Comparison of ENCODE assay signal across 13 cellular contexts in the genomic region with DNA sequence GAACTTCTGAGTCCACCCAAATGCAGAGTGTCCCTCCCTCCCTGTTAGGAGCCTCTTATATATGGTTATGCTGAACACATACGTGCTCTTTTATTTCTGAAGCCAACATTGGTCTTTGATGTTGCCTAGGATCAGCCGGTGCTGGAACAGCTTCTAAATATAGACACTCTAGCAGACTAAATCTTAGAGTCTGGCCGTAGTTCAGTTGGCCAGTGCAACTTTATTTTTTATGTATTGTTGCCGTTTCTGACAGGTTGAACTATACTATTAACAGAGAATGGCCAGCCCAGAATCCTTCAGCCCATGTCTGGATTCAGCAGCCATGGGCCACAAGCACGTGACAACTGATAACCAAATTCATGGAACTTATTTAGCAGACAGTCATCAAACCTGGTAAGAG.
DNase-seq lines count a peak whose midpoint lies in the region; ATAC-seq and TF ChIP-seq lines count a peak whose summit lies in the region.
"Had no signal": no experiment of that assay in that cellular context is flagged by ENCODE, and none has a peak within 500 bp of the region (broad histone marks: within the 10 kb centered on the region; RNA-seq: fewer than 3 reads in every experiment).

No MANE protein-coding gene starts in this region.

- ATAC-seq in stimulated activated effector memory CD8-positive, alpha-beta T cell treated with anti-CD3 and anti-CD28 coated beads, Interleukin-12 subunit alpha, Interleukin-12 subunit beta, amount 100 ng/mL, for 72 hours, result no peak
- ATAC-seq in HG03095 (IDR thresholded peaks at IDR 0.05; ENCODE audit: unreplicated experiment), result no peak

- H3K4me1 Mint-ChIP-seq in HFFc6 (ENCODE audit: low read depth), result peaks cover 82% of the 10 kb centered on the region
- peaks cover 22% of the 10 kb centered on the region for H3K4me1 Mint-ChIP-seq in endothelial cell (ENCODE audit: unreplicated experiment)
- H3K4me1 Mint-ChIP-seq in mesothelial cell of epicardium, result peaks cover 17% of the 10 kb centered on the region
- H3K4me1 Mint-ChIP-seq in stimulated activated effector memory CD8-positive, alpha-beta T cell treated with anti-CD3 and anti-CD28 coated beads, Interleukin-12 subunit alpha, Interleukin-12 subunit beta, amount 100 ng/mL, for 72 hours, result peaks cover 19% of the 10 kb centered on the region

- H3K4me3 Mint-ChIP-seq in HFFc6 (no peak overlapping the region), endothelial cell (ENCODE audit: unreplicated experiment) (no peak overlapping the region), mesothelial cell of epicardium (no peak overlapping the region)
- H3K4me3 Mint-ChIP-seq in stimulated activated effector memory CD8-positive, alpha-beta T cell treated with anti-CD3 and anti-CD28 coated beads, Interleukin-12 subunit alpha, Interleukin-12 subunit beta, amount 100 ng/mL, for 72 hours, result no peak overlapping the region

- DNase-seq in HFFc6 (no peak), endothelial cell (ENCODE audit: low spot score) (no peak), mesothelial cell of epicardium (ENCODE audit: low spot score in 2 of 2, unreplicated experiment in 2 of 2) (no peak), GM10266 (ENCODE audit: extremely low spot score) (no peak), A172 (ENCODE audit: low spot score) (no peak), NCI-H510A (lab: John Stamatoyannopoulos, UW) (no peak)
- DNase-seq in stimulated activated effector memory CD8-positive, alpha-beta T cell treated with anti-CD3 and anti-CD28 coated beads, Interleukin-12 subunit alpha, Interleukin-12 subunit beta, amount 100 ng/mL, for 72 hours (ENCODE audit: low spot score in 2 of 2), result no peak
- DNase-seq: activated CD4-positive, alpha-beta T cell treated with anti-CD3 and anti-CD28 coated beads, Interleukin-2, amount 50 U/mL, for 1 hour; activated T-cell treated with anti-CD3 and anti-CD28 coated beads, Interleukin-2, amount 50 U/mL, for 1 hour; amniotic stem cell; NCI-H510A treated with DMSO at 0.1 percent for 48 hours; ovary had no signal

- H3K27me3 Mint-ChIP-seq in HFFc6 (ENCODE audit: insufficient read depth) (peaks cover 10% of the 10 kb centered on the region), endothelial cell (ENCODE audit: unreplicated experiment) (peaks cover 23% of the 10 kb centered on the region), mesothelial cell of epicardium (ENCODE audit: low read depth) (no peaks in the 10 kb centered on the region)

- TF ChIP-seq CTCF in HFFc6 (IDR thresholded peaks at IDR 0.05) (no peak), endothelial cell (IDR thresholded peaks at IDR 0.05; ENCODE audit: unreplicated experiment) (no peak), mesothelial cell of epicardium (IDR thresholded peaks at IDR 0.05; ENCODE audit: unreplicated experiment) (no peak), GM10266 (IDR thresholded peaks at IDR 0.05; ENCODE audit: control insufficient read depth, insufficient read depth, low read depth, missing control alignments) (no peak)

- peak overlapping the region; percentile 91 for H3K27ac Mint-ChIP-seq in HFFc6
- H3K27ac Mint-ChIP-seq in endothelial cell (ENCODE audit: unreplicated experiment), result peak overlapping the region; percentile 77
- H3K27ac Mint-ChIP-seq in mesothelial cell of epicardium, result peak overlapping the region; percentile 40
- H3K27ac Mint-ChIP-seq in stimulated activated effector memory CD8-positive, alpha-beta T cell treated with anti-CD3 and anti-CD28 coated beads, Interleukin-12 subunit alpha, Interleukin-12 subunit beta, amount 100 ng/mL, for 72 hours, result peak overlapping the region; percentile 73

- H3K36me3 Mint-ChIP-seq in HFFc6 (ENCODE audit: low read depth), result peaks cover 60% of the 10 kb centered on the region
- H3K36me3 Mint-ChIP-seq in endothelial cell (ENCODE audit: low read depth, unreplicated experiment), result peaks cover 62% of the 10 kb centered on the region
- peaks cover 37% of the 10 kb centered on the region for H3K36me3 Mint-ChIP-seq in mesothelial cell of epicardium
- peaks cover 64% of the 10 kb centered on the region for H3K36me3 Mint-ChIP-seq in stimulated activated effector memory CD8-positive, alpha-beta T cell treated with anti-CD3 and anti-CD28 coated beads, Interleukin-12 subunit alpha, Interleukin-12 subunit beta, amount 100 ng/mL, for 72 hours

- no peaks in the 10 kb centered on the region for H3K9me3 Mint-ChIP-seq in HFFc6
- no peaks in the 10 kb centered on the region for H3K9me3 Mint-ChIP-seq in endothelial cell (ENCODE audit: unreplicated experiment)
- no peaks in the 10 kb centered on the region for H3K9me3 Mint-ChIP-seq in mesothelial cell of epicardium
- H3K9me3 Mint-ChIP-seq in stimulated activated effector memory CD8-positive, alpha-beta T cell treated with anti-CD3 and anti-CD28 coated beads, Interleukin-12 subunit alpha, Interleukin-12 subunit beta, amount 100 ng/mL, for 72 hours, result no peaks in the 10 kb centered on the region

Comparison
In these comparisons a context has a peak if more than half of its experiments do, and no peak if none do; other contexts are left out.
1. H3K27ac Mint-ChIP-seq: peak in every context shown above with its lines; median percentile 91 in HFFc6; 77 in endothelial cell; 73 in stimulated activated effector memory CD8-positive, alpha-beta T cell treated with anti-CD3 and anti-CD28 coated beads, Interleukin-12 subunit alpha, Interleukin-12 subunit beta, amount 100 ng/mL, for 72 hours; 40 in mesothelial cell of epicardium.